ENCODE assay signal across 20 cellular contexts in the genomic region with DNA sequence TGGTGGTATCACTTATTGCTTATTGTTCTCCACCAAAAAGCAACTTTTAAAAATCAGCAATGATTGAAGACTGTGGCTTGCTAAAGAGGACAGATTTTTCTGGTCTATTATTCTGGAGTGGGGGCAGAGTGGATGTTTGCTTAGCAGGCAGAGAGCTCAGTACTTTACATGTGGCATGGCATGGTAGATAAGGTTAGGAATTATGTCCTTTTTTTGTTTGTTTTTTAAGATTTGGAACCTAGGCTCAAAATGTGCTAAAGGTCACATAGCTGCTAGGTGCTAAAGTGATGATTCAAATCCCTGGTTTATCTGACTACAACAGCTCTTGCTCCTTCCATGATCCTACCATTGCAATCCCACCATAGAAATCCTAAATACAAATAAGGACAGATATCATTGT.
"Had no signal": no experiment of that assay in that cellular context is flagged by ENCODE, and none has a peak within 500 bp of the region (broad histone marks: within the 10 kb centered on the region; RNA-seq: fewer than 3 reads in every experiment).

No MANE protein-coding gene starts in this region.

- DNase-seq: activated CD4-positive, alpha-beta T cell treated with anti-CD3 and anti-CD28 coated beads, Interleukin-2, amount 10 ng/mL, durations not matched to agents 7 days and 5 days; activated CD8-positive, alpha-beta memory T cell treated with anti-CD3 and anti-CD28 coated beads, Interleukin-2, amount 50 U/mL, for 4 hours; activated naive CD4-positive, alpha-beta T cell treated with anti-CD3 and anti-CD28 coated beads for 36 hours; activated naive CD8-positive, alpha-beta T cell treated with anti-CD3 and anti-CD28 coated beads, Interleukin-2, amount 50 U/mL, for 24 hours; activated T-cell treated with anti-CD3 and anti-CD28 coated beads, Interleukin-2, amount 50 U/mL, for 4 hours; anterior cingulate cortex; brain microvascular endothelial cell; central memory CD4-positive, alpha-beta T cell; gastrocnemius medialis; head of caudate nucleus; lower lobe of right lung; stimulated activated CD4-positive, alpha-beta T cell treated with anti-CD3 and anti-CD28 coated beads, Interleukin-12 subunit alpha, Interleukin-12 subunit beta, amount 100 ng/mL, for 4 hours; stimulated activated CD4-positive, alpha-beta T cell treated with anti-CD3 and anti-CD28 coated beads, Interleukin-1b, Interleukin-23, amount 100 ng/mL, for 48 hours; stimulated activated CD8-positive, alpha-beta memory T cell treated with anti-CD3 and anti-CD28 coated beads, Interleukin-4, amount 100 ng/mL, for 48 hours; stimulated activated naive CD4-positive, alpha-beta T cell; T1000 had no signal

- H3K36me3 Mint-ChIP-seq: natural killer cell treated with Interleukin-12 subunit alpha and Interleukin-12 subunit beta and Interleukin-15 and Interleukin-18, amount 100 ng/mL, for 72 hours had no signal

- H3K27me3 Mint-ChIP-seq: activated CD4-positive, alpha-beta T cell treated with anti-CD3 and anti-CD28 coated beads, Interleukin-2, amount 10 ng/mL, durations not matched to agents 7 days and 5 days; activated naive CD8-positive, alpha-beta T cell treated with anti-CD3 and anti-CD28 coated beads, Interleukin-2, amount 50 U/mL, for 24 hours; natural killer cell treated with Interleukin-12 subunit alpha and Interleukin-12 subunit beta and Interleukin-15 and Interleukin-18, amount 100 ng/mL, for 72 hours had no signal

- H3K4me1 ChIP-seq: lower lobe of right lung had no signal

- H3K9me3 ChIP-seq: gastrocnemius medialis, lower lobe of right lung had no signal

- H3K4me3 ChIP-seq: gastrocnemius medialis, lower lobe of right lung had no signal

- H3K27ac Mint-ChIP-seq: activated CD4-positive, alpha-beta T cell treated with anti-CD3 and anti-CD28 coated beads, Interleukin-2, amount 10 ng/mL, durations not matched to agents 7 days and 5 days; activated naive CD4-positive, alpha-beta T cell treated with anti-CD3 and anti-CD28 coated beads for 36 hours; activated naive CD8-positive, alpha-beta T cell treated with anti-CD3 and anti-CD28 coated beads, Interleukin-2, amount 50 U/mL, for 24 hours; natural killer cell treated with Interleukin-12 subunit alpha and Interleukin-12 subunit beta and Interleukin-15 and Interleukin-18, amount 100 ng/mL, for 72 hours had no signal

- H3K4me1 Mint-ChIP-seq: activated CD4-positive, alpha-beta T cell treated with anti-CD3 and anti-CD28 coated beads, Interleukin-2, amount 10 ng/mL, durations not matched to agents 7 days and 5 days; activated naive CD8-positive, alpha-beta T cell treated with anti-CD3 and anti-CD28 coated beads, Interleukin-2, amount 50 U/mL, for 24 hours had no signal

- ATAC-seq: activated CD4-positive, CD25-positive, alpha-beta regulatory T cell treated with anti-CD3 and anti-CD28 coated beads, Interleukin-2, amount 50 U/mL, for 24 hours; activated naive CD8-positive, alpha-beta T cell treated with anti-CD3 and anti-CD28 coated beads, Interleukin-2, amount 50 U/mL, for 24 hours; activated T-cell treated with anti-CD3 and anti-CD28 coated beads, Interleukin-2, amount 50 U/mL, for 4 hours; gastrocnemius medialis; lower lobe of right lung; natural killer cell treated with Interleukin-12 subunit alpha and Interleukin-12 subunit beta and Interleukin-15 and Interleukin-18, amount 100 ng/mL, for 72 hours had no signal

- H3K27ac ChIP-seq: brain microvascular endothelial cell, gastrocnemius medialis, lower lobe of right lung had no signal

- H3K36me3 ChIP-seq: brain microvascular endothelial cell, gastrocnemius medialis, lower lobe of right lung had no signal

- H3K4me3 Mint-ChIP-seq: activated CD4-positive, alpha-beta T cell treated with anti-CD3 and anti-CD28 coated beads, Interleukin-2, amount 10 ng/mL, durations not matched to agents 7 days and 5 days; activated naive CD4-positive, alpha-beta T cell treated with anti-CD3 and anti-CD28 coated beads for 36 hours; activated naive CD8-positive, alpha-beta T cell treated with anti-CD3 and anti-CD28 coated beads, Interleukin-2, amount 50 U/mL, for 24 hours; activated T-cell treated with anti-CD3 and anti-CD28 coated beads, Interleukin-2, amount 50 U/mL, for 4 hours; natural killer cell treated with Interleukin-12 subunit alpha and Interleukin-12 subunit beta and Interleukin-15 and Interleukin-18, amount 100 ng/mL, for 72 hours had no signal

- H3K9me3 Mint-ChIP-seq: activated CD4-positive, alpha-beta T cell treated with anti-CD3 and anti-CD28 coated beads, Interleukin-2, amount 10 ng/mL, durations not matched to agents 7 days and 5 days had no signal

- H3K27me3 ChIP-seq: brain microvascular endothelial cell, gastrocnemius medialis had no signal

- FAIRE-seq: colon, endometrium had no signal
